In genomic region chr13:114226699-114227323, GRCh38 we compare ENCODE assay signal across 8 cellular contexts. TPM values are rescaled to one million over a fixed set of nuclear protein-coding genes. Genes with fewer than 3 reads are reported as not detected.
DNase-seq lines count a peak whose midpoint lies in the region; ATAC-seq and TF ChIP-seq lines count a peak whose summit lies in the region.

No MANE protein-coding gene starts in this region.

- no peak overlapping the region for H3K4me2 ChIP-seq in mammary epithelial cell (ENCODE audit: insufficient read depth, low read depth, low read length)

- no TSS peak for BruUV-seq in mammary epithelial cell (replicated peaks; lab: Mats Ljungman, UMichigan)

- H3K27me3 ChIP-seq in mammary epithelial cell (ENCODE audit: insufficient read depth, low read length) (no peaks in the 10 kb centered on the region), kidney epithelial cell (ENCODE audit: control insufficient read depth, insufficient read depth, low read length) (peaks cover 6% of the 10 kb centered on the region)

- no peaks in the 10 kb centered on the region for H4K20me1 ChIP-seq in mammary epithelial cell (ENCODE audit: insufficient read depth, low read length)

- DNase-seq in A172 (ENCODE audit: low spot score) (peak; percentile 84), NCI-H2171 treated with DMSO at 0.1 percent for 48 hours (lab: John Stamatoyannopoulos, UW) (peak; percentile 79), mammary epithelial cell (peak; percentile 69), kidney epithelial cell (ENCODE audit: low read depth) (peak; percentile 26)
- peak; percentile 69 to 82 (median 72) for DNase-seq in activated CD4-positive, CD25-positive, alpha-beta regulatory T cell (lab: John Stamatoyannopoulos, UW)
- peak; percentile 86 for DNase-seq in stimulated activated CD4-positive, alpha-beta T cell treated with anti-CD3 and anti-CD28 coated beads, Interleukin-1b, Interleukin-23, amount 100 ng/mL, for 48 hours

- intact Hi-C loops in mammary epithelial cell (cut with micrococcal nuclease): loop anchor here (1.0 to 2.0 kb wide), 6 partner anchors 76 to 410 kb away; no protein-coding TSS in a partner anchor

- H3K79me2 ChIP-seq in mammary epithelial cell (ENCODE audit: insufficient read depth, low read length): no peaks in the 10 kb centered on the region

- peaks cover 4% of the 10 kb centered on the region for H3K4me1 ChIP-seq in mammary epithelial cell (ENCODE audit: insufficient read depth, low read length)

- H3K27ac ChIP-seq in mammary epithelial cell (ENCODE audit: insufficient read depth, low read depth, low read length): no peak overlapping the region

- TF ChIP-seq CTCF in mammary epithelial cell (conservative IDR thresholded peaks at IDR 0.05 in 1 of 2, IDR thresholded peaks at IDR 0.05 in 1 of 2; ENCODE audit: extremely low read depth in 1 of 2, insufficient read depth in 1 of 2, low read depth in 1 of 2, low read length in 2 of 2): peak; percentile 97
- TF ChIP-seq CTCF in kidney epithelial cell (IDR thresholded peaks at IDR 0.05; ENCODE audit: insufficient read depth, low read length, poor library complexity, severe bottlenecking): peak; percentile 96

- peak; percentile 76 for ATAC-seq in GM18498 (IDR thresholded peaks at IDR 0.05; ENCODE audit: unreplicated experiment)
- peak; percentile 79 for ATAC-seq in HG03064 (IDR thresholded peaks at IDR 0.05; ENCODE audit: low read depth, unreplicated experiment)

- in situ Hi-C loops in mammary epithelial cell (cut with MboI; ENCODE audit: low sequenced_read_pairs in 2 of 2): no loop called here

- WGBS in mammary epithelial cell (ENCODE audit: low coverage, missing lambda C conversion rate): 8% methylated on average over 16 of the region's 19 CpGs

- no peak overlapping the region for H2AFZ ChIP-seq in mammary epithelial cell (ENCODE audit: low read depth, low read length)

- CTCF ChIA-PET in mammary epithelial cell (lab: Charles Lee; ENCODE audit: low non-redundant PET): no interaction called here

- H3K9me3 ChIP-seq in mammary epithelial cell (replicated peaks; ENCODE audit: insufficient read depth, low read length): no peaks in the 10 kb centered on the region

- dilution Hi-C loops in mammary epithelial cell (cut with HindIII; ENCODE audit: low sequenced_read_pairs): loop anchor here (5.0 kb wide), 1 partner anchor 105 kb away; no protein-coding TSS in a partner anchor

- no peak overlapping the region for H3K9ac ChIP-seq in mammary epithelial cell (ENCODE audit: insufficient read depth, low read length)

- H3K4me3 ChIP-seq in mammary epithelial cell (replicated peaks in 1 of 3; ENCODE audit: insufficient read depth in 1 of 3, low read depth in 2 of 3, low read length in 3 of 3) (no peak overlapping the region), kidney epithelial cell (ENCODE audit: low read depth, low read length) (no peak overlapping the region)

- H3K36me3 ChIP-seq in mammary epithelial cell (ENCODE audit: insufficient read depth, low read length): no peaks in the 10 kb centered on the region
- no peaks in the 10 kb centered on the region for H3K36me3 ChIP-seq in kidney epithelial cell (ENCODE audit: control insufficient read depth, insufficient read depth, low read length)

RNA-seq across cellular contexts. Expression of gene CDC16, which starts 7.9 kb away (rescaled TPM):
- total RNA-seq in A172 (2014; rRNA removed; shearing (Covaris generic)): 53.5 and 57.7 TPM in 2 replicates
- total RNA-seq in mammary epithelial cell (10 to 100 TPM; 50.2 to 54.9 TPM), kidney epithelial cell (50.4 and 51.8 TPM in 2 replicates)
- 37.3 TPM for polyA plus RNA-seq in mammary epithelial cell
- polyA minus RNA-seq in mammary epithelial cell: 54.0 TPM

RNA-seq across cellular contexts. Expression of gene CFAP97D2, which starts 47.8 kb away (rescaled TPM):
- total RNA-seq in A172 (2014; rRNA removed; shearing (Covaris generic)): not detected in 2 replicates
- not detected for total RNA-seq in mammary epithelial cell
- not detected for polyA plus RNA-seq in mammary epithelial cell
- polyA minus RNA-seq in mammary epithelial cell: not detected
- total RNA-seq in kidney epithelial cell: not detected in 2 replicates

RNA-seq across cellular contexts. Expression of gene UPF3A, which starts 54.6 kb away (rescaled TPM):
- total RNA-seq in A172 (2014; rRNA removed; shearing (Covaris generic)): 28.8 and 34.6 TPM in 2 replicates
- 10 to 100 TPM; 17.8 to 36.3 TPM for total RNA-seq in mammary epithelial cell
- polyA plus RNA-seq in mammary epithelial cell: 20.2 TPM
- polyA minus RNA-seq in mammary epithelial cell: 12.1 TPM
- 22.5 and 30.7 TPM in 2 replicates for total RNA-seq in kidney epithelial cell

Comparison
In these comparisons a context has a peak if more than half of its experiments do, and no peak if none do; other contexts are left out.
1. DNase-seq: peak in every context shown above with its lines; median percentile 86 in stimulated activated CD4-positive, alpha-beta T cell treated with anti-CD3 and anti-CD28 coated beads, Interleukin-1b, Interleukin-23, amount 100 ng/mL, for 48 hours; 84 in A172; 79 in NCI-H2171 treated with DMSO at 0.1 percent for 48 hours; 72 in activated CD4-positive, CD25-positive, alpha-beta regulatory T cell; 69 in mammary epithelial cell; 26 in kidney epithelial cell.